Comparison of ENCODE assay signal across 8 cellular contexts in the genomic region with DNA sequence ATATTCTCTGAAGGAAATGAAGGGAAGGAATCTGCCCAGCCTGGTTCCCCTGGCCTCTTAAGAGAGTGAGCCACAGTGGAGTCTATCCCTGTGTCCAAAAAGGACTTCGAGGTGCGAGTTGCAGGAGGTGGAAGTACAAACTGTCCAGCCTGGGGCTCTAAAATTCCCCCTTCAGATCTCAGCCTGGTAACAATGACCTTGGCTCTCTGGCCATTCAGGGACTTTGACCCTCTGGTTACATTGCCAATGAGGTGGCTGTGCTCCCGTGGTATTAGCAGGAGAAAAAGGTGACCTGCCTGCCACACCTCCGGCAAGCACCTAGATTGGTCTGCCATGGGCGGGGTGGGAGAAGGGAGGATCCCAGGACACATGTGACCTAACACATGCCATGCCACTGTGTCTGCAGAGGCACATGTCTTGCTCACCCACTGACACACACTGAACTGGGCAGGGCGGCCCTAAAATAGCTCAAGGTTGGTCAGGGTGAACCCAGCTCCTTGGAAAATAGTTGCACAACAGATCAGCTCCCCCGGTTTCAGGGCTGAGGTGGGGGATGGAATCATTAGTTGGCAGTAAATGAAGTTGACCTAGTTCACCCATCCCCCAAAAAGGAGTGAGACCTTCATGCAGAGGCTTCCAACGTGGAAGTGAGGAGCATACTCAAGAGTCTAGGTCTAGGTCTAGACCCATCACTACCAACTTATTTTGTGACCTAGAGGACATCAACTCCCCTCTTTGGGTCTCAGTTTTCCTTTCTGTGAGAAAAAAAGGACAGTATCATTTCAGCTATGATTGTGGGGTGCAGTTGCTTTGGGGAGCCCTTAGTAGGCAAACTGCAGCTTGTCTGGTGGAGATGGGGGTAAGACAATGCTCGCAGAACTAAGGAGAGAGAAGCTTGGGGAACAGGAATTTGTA.
DNase-seq lines count a peak whose midpoint lies in the region; ATAC-seq lines count a peak whose summit lies in the region.

No MANE protein-coding gene starts in this region.

- H3K4me3 Mint-ChIP-seq in stimulated activated naive CD8-positive, alpha-beta T cell treated with anti-CD3 and anti-CD28 coated beads, Interleukin-15, amount 100 ng/mL, for 72 hours, result peak overlapping the region; percentile 82 to 84

- H3K27ac Mint-ChIP-seq in stimulated activated naive CD8-positive, alpha-beta T cell treated with anti-CD3 and anti-CD28 coated beads, Interleukin-15, amount 100 ng/mL, for 72 hours, result peak overlapping the region; percentile 8 to 94

- peaks cover 94% of the 10 kb centered on the region for H3K4me1 Mint-ChIP-seq in stimulated activated naive CD8-positive, alpha-beta T cell treated with anti-CD3 and anti-CD28 coated beads, Interleukin-15, amount 100 ng/mL, for 72 hours

- H3K9me3 Mint-ChIP-seq in stimulated activated naive CD8-positive, alpha-beta T cell treated with anti-CD3 and anti-CD28 coated beads, Interleukin-15, amount 100 ng/mL, for 72 hours, result no peaks in the 10 kb centered on the region

- ATAC-seq in stimulated activated naive CD8-positive, alpha-beta T cell treated with anti-CD3 and anti-CD28 coated beads, Interleukin-15, amount 100 ng/mL, for 72 hours, result no peak
- ATAC-seq in HG02763 (IDR thresholded peaks at IDR 0.05; ENCODE audit: unreplicated experiment) (no peak), GM21367 (IDR thresholded peaks at IDR 0.05; ENCODE audit: unreplicated experiment) (no peak)

- H3K27me3 Mint-ChIP-seq in stimulated activated naive CD8-positive, alpha-beta T cell treated with anti-CD3 and anti-CD28 coated beads, Interleukin-15, amount 100 ng/mL, for 72 hours, result no peaks in the 10 kb centered on the region

- DNase-seq in AG08396 (ENCODE audit: low spot score) (peak; percentile 65), HuH-7.5 (ENCODE audit: low spot score) (peak; percentile 66), amniotic epithelial cell (ENCODE audit: low read depth) (peak; percentile 90), iris pigment epithelial cell (ENCODE audit: low read depth) (peak; percentile 57), KG1 (lab: John Stamatoyannopoulos, UW) (no peak)
- DNase-seq in stimulated activated naive CD8-positive, alpha-beta T cell treated with anti-CD3 and anti-CD28 coated beads, Interleukin-15, amount 100 ng/mL, for 72 hours, result no peak

Comparison
In these comparisons a context has a peak if more than half of its experiments do, and no peak if none do; other contexts are left out.
1. DNase-seq: peak in AG08396 (single experiment), HuH-7.5 (single experiment), amniotic epithelial cell (single experiment) and iris pigment epithelial cell (single experiment); none in stimulated activated naive CD8-positive, alpha-beta T cell treated with anti-CD3 and anti-CD28 coated beads, Interleukin-15, amount 100 ng/mL, for 72 hours (0 of 2) and KG1 (single experiment).